ENCODE assay signal across 11 cellular contexts in the genomic region with DNA sequence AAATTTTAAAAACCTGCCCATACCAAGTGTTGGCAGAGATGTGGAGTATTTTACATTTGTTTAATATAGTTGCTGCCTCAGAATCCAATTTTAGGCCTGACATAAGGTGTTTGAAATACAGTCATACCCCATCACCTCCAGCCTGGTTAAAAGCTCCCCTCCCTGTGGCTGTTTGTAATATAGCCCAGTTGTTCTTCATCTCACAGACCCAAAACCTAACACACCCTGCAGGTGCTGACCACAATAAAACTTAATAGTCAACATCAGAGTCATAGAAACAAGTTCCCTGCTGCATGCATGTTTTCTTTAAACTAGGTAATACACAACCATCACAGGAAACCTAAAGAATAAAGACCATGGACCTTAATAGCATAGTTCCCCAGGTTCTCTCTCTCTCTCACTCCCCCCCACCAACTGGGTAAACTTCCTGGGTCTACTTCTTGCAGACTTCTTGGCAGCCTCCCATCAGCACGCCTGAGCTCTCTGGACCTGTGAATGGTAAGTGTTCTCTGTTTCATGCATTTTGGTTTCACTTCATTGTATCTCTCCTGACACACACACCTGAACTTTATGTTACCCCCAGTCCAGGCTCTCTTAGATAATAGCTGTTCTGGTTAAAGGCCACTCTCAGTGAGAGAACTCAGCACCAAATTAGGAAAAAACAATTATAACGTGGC.
DNase-seq lines count a peak whose midpoint lies in the region; ATAC-seq and TF ChIP-seq lines count a peak whose summit lies in the region.
"Had no signal": no experiment of that assay in that cellular context is flagged by ENCODE, and none has a peak within 500 bp of the region (broad histone marks: within the 10 kb centered on the region; RNA-seq: fewer than 3 reads in every experiment).

No MANE protein-coding gene starts in this region.

- no peaks in the 10 kb centered on the region for H3K36me3 ChIP-seq in right atrium auricular region
- no peaks in the 10 kb centered on the region for H3K36me3 ChIP-seq in ascending aorta

- peak; percentile 73 for DNase-seq in RPMI8226
- no peak for DNase-seq in right atrium auricular region (ENCODE audit: low spot score)
- no peak for DNase-seq in ureter (ENCODE audit: low spot score)
- DNase-seq in ascending aorta (ENCODE audit: low spot score in 2 of 2), result no peak
- DNase-seq in stimulated activated naive CD8-positive, alpha-beta T cell treated with anti-CD3 and anti-CD28 coated beads, Interleukin-15, Interleukin-2, amounts not matched to agents 100 U/mL and 50 U/mL, for 24 hours, result no peak
- DNase-seq: Karpas-422, NCI-H82 had no signal

- TF ChIP-seq CTCF in right atrium auricular region (IDR thresholded peaks at IDR 0.05) (no peak), ascending aorta (IDR thresholded peaks at IDR 0.05) (no peak)

- H3K27me3 ChIP-seq in right atrium auricular region (no peaks in the 10 kb centered on the region), ascending aorta (no peaks in the 10 kb centered on the region)

- H3K4me3 ChIP-seq in right atrium auricular region (no peak overlapping the region), ascending aorta (no peak overlapping the region)
- H3K4me3 ChIP-seq: smooth muscle cell had no signal

- H3K27ac ChIP-seq in right atrium auricular region (no peak overlapping the region), ascending aorta (no peak overlapping the region)

- ATAC-seq in GM18499 (IDR thresholded peaks at IDR 0.05; ENCODE audit: insufficient read depth, unreplicated experiment) (peak; percentile 94), GM21381 (IDR thresholded peaks at IDR 0.05; ENCODE audit: unreplicated experiment) (peak; percentile 72), HG03064 (IDR thresholded peaks at IDR 0.05; ENCODE audit: low read depth, unreplicated experiment) (peak; percentile 84)
- no peak for ATAC-seq in stimulated activated naive CD8-positive, alpha-beta T cell treated with anti-CD3 and anti-CD28 coated beads, Interleukin-15, Interleukin-2, amounts not matched to agents 100 U/mL and 50 U/mL, for 24 hours

- H3K9me3 ChIP-seq in right atrium auricular region, result peaks cover 0 to 3% of the 10 kb centered on the region in 2 donors
- no peaks in the 10 kb centered on the region for H3K9me3 ChIP-seq in ascending aorta

- no peaks in the 10 kb centered on the region for H3K4me1 ChIP-seq in right atrium auricular region
- H3K4me1 ChIP-seq in ascending aorta, result no peaks in the 10 kb centered on the region

- intact Hi-C loops in ascending aorta (cut with DNase I), result no loop called here
